15 cellular contexts compared by ENCODE assay signal in the genomic region with DNA sequence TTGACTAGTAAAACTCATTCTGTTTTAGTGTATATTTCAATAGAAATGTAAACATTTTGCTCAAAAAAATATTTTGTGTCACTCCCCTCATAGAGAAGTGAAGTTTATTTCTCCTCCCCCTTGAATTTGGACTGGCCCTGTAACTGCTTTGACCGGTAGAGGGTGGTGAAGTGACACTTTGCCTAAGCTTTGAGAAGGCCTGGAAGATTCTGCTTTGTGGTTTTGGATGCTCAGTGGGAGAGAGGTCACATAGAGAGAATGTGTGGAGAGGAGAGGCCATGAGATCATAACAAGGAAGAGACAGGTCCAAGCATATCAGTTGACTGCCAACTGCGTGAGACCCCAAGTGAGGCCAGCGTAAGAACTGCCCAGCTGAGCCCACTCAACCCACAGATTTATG. TPM values are rescaled to one million over a fixed set of nuclear protein-coding genes. Genes with fewer than 3 reads are reported as not detected.
DNase-seq lines count a peak whose midpoint lies in the region; ATAC-seq and TF ChIP-seq lines count a peak whose summit lies in the region.
"Had no signal": no experiment of that assay in that cellular context is flagged by ENCODE, and none has a peak within 500 bp of the region (broad histone marks: within the 10 kb centered on the region; RNA-seq: fewer than 3 reads in every experiment).

No MANE protein-coding gene starts in this region.

- H3K4me3 ChIP-seq in GM06990 (replicated peaks; ENCODE audit: low read depth, low read length) (no peak overlapping the region), choroid plexus epithelial cell (ENCODE audit: low read depth, low read length) (no peak overlapping the region), right lobe of liver (no peak overlapping the region)
- H3K4me3 ChIP-seq: PC-9 had no signal

- no peaks in the 10 kb centered on the region for H3K9me3 ChIP-seq in right lobe of liver

- WGBS in right lobe of liver (ENCODE audit: insufficient coverage, low coverage, low lambda C conversion rate, missing lambda C conversion rate), result 65% methylated on average over 3 of the region's 3 CpGs

- H3K27ac ChIP-seq in right lobe of liver, result no peak overlapping the region
- H3K27ac ChIP-seq: PC-9 had no signal

- no peak for TF ChIP-seq POLR2A in right lobe of liver (IDR thresholded peaks at IDR 0.05)

- H3K27me3 ChIP-seq in GM06990 (replicated peaks; ENCODE audit: control insufficient read depth, insufficient read depth, low read length) (no peaks in the 10 kb centered on the region), right lobe of liver (no peaks in the 10 kb centered on the region)

- H3K4me1 ChIP-seq in right lobe of liver, result no peaks in the 10 kb centered on the region

- no peak for DNase-seq in GM06990 (ENCODE audit: extremely low read depth, insufficient read length)
- peak; percentile 51 for DNase-seq in M059J (ENCODE audit: low read depth)
- peak; percentile 61 for DNase-seq in choroid plexus epithelial cell (ENCODE audit: low read depth)
- no peak for DNase-seq in right lobe of liver
- no peak for DNase-seq in HuH-7 (ENCODE audit: low spot score)
- no peak for DNase-seq in NCI-H1105 treated with DMSO at 0.1 percent for 48 hours (lab: John Stamatoyannopoulos, UW)
- DNase-seq: activated CD4-positive, alpha-beta T cell treated with anti-CD3 and anti-CD28 coated beads, Interleukin-2, amount 10 ng/mL, durations not matched to agents 7 days and 5 days; C1 segment of cervical spinal cord; caudate nucleus; midbrain; PC-9; stimulated activated naive CD8-positive, alpha-beta T cell treated with anti-CD3 and anti-CD28 coated beads, Interleukin-15, amount 100 ng/mL, for 72 hours had no signal

- peak; percentile 22 for TF ChIP-seq CTCF in GM06990 (IDR thresholded peaks at IDR 0.05; ENCODE audit: insufficient read depth, low read length, poor library complexity, severe bottlenecking)
- peak; percentile 60 for TF ChIP-seq CTCF in choroid plexus epithelial cell (conservative IDR thresholded peaks at IDR 0.05; ENCODE audit: low read depth, low read length)
- peak in 2 of 4 donors; percentile 8 to 23 for TF ChIP-seq CTCF in right lobe of liver (IDR thresholded peaks at IDR 0.05)

- ATAC-seq in right lobe of liver (peak in 3 of 4 donors; percentile 18 to 50 (median 22)), HG03469 (IDR thresholded peaks at IDR 0.05; ENCODE audit: unreplicated experiment) (no peak), GM18498 (IDR thresholded peaks at IDR 0.05; ENCODE audit: unreplicated experiment) (no peak)
- ATAC-seq: stimulated activated naive CD8-positive, alpha-beta T cell treated with anti-CD3 and anti-CD28 coated beads, Interleukin-15, amount 100 ng/mL, for 72 hours had no signal

- H3K36me3 ChIP-seq in GM06990 (ENCODE audit: control insufficient read depth, insufficient read depth, low read length) (no peaks in the 10 kb centered on the region), right lobe of liver (no peaks in the 10 kb centered on the region)

- intact Hi-C loops in right lobe of liver (cut with DNase I), result no loop called here

RNA-seq across cellular contexts. Expression of a gene that starts 19.1 kb away (rescaled TPM):
- not detected in 2 replicates for total RNA-seq in M059J (2014; rRNA removed; shearing (Covaris generic))
- total RNA-seq in right lobe of liver, result not detected
- total RNA-seq: activated CD4-positive, alpha-beta T cell treated with anti-CD3 and anti-CD28 coated beads, Interleukin-2, amount 10 ng/mL, durations not matched to agents 7 days and 5 days; endothelial cell of umbilical vein; PC-9 had no signal

Comparison
In these comparisons a context has a peak if more than half of its experiments do, and no peak if none do; other contexts are left out.
1. DNase-seq: peak in M059J (single experiment) and choroid plexus epithelial cell (single experiment); none in GM06990 (single experiment), right lobe of liver (0 of 3), HuH-7 (single experiment) and NCI-H1105 treated with DMSO at 0.1 percent for 48 hours (single experiment).
2. ATAC-seq: peak in right lobe of liver (3 of 4); none in HG03469 (single experiment) and GM18498 (single experiment).